ENCODE assay signal across 1 cellular context in genomic region chr22:41563051-41563711, GRCh38.
A peak's percentile ranks its signal among the peaks of the same experiment; 100 is the strongest.
TF ChIP-seq lines count a peak whose summit lies in the region.

No MANE protein-coding gene starts in this region.

TF ChIP-seq in K562, 482 proteins besides CTCF, POLR2A, EP300 and RAD21 (continues in another document):
- TF ChIP-seq GATAD2A (IDR thresholded peaks at IDR 0.05) (no peak), ZNF316 (IDR thresholded peaks at IDR 0.05) (peak; percentile 36), CREB5 (CRISPR knock-in tag; IDR thresholded peaks at IDR 0.05) (no peak), CEBPZ (IDR thresholded peaks at IDR 0.05; ENCODE audit: borderline replicate concordance, low read depth, low read length) (no peak), ZNF41 (CRISPR knock-in tag; conservative IDR thresholded peaks at IDR 0.05) (no peak), PHB (CRISPR knock-in tag; IDR thresholded peaks at IDR 0.05) (no peak), RUNX1 (IDR thresholded peaks at IDR 0.05; ENCODE audit: low read depth) (no peak), ZNF592 (IDR thresholded peaks at IDR 0.05) (peak; percentile 42; the same call in 1 of the 2 replicates), KDM2B (CRISPR knock-in tag; IDR thresholded peaks at IDR 0.05) (no peak), JUN (IDR thresholded peaks at IDR 0.05; ENCODE audit: borderline replicate concordance, low read depth, low read length) (peak; percentile 71; the same call in 1 of the 2 replicates), JUN (CRISPR knock-in tag; IDR thresholded peaks at IDR 0.05; ENCODE audit: borderline replicate concordance) (no peak), COPS2 (conservative IDR thresholded peaks at IDR 0.05) (no peak), MYNN (IDR thresholded peaks at IDR 0.05) (0 out of 2 replicates have a peak, but pooled peaks have one; percentile 41), MYNN (CRISPR knock-in tag; IDR thresholded peaks at IDR 0.05) (no peak), MLLT1 (IDR thresholded peaks at IDR 0.05) (no peak), FOS (IDR thresholded peaks at IDR 0.05; ENCODE audit: extremely low read depth, insufficient read length) (peak; percentile 35), ATF3 (IDR thresholded peaks at IDR 0.05) (peak; percentile 89), ATF3 (CRISPR knock-in tag; conservative IDR thresholded peaks at IDR 0.05) (no peak), CBFA2T2 (conservative IDR thresholded peaks at IDR 0.05) (peak; percentile 51), NCOA1 (IDR thresholded peaks at IDR 0.05; ENCODE audit: low read depth) (peak; percentile 18; the same call in 1 of the 2 replicates), ZNF77 (CRISPR knock-in tag; IDR thresholded peaks at IDR 0.05) (no peak), SMAD3 (CRISPR knock-in tag; conservative IDR thresholded peaks at IDR 0.05) (no peak), KDM4B (IDR thresholded peaks at IDR 0.05; ENCODE audit: borderline replicate concordance in 2 of 2, low read depth in 1 of 2) (no peak), ZBTB1 (CRISPR knock-in tag; IDR thresholded peaks at IDR 0.05; ENCODE audit: borderline replicate concordance, low read depth) (no peak), PML (IDR thresholded peaks at IDR 0.05; ENCODE audit: low read length) (no peak), SRF (CRISPR knock-in tag; IDR thresholded peaks at IDR 0.05) (no peak), ZC3H4 (CRISPR knock-in tag; IDR thresholded peaks at IDR 0.05; ENCODE audit: borderline replicate concordance) (no peak), ZNF395 (CRISPR knock-in tag; IDR thresholded peaks at IDR 0.05) (no peak), ZNF584 (CRISPR knock-in tag; IDR thresholded peaks at IDR 0.05; ENCODE audit: low read depth) (no peak), BRD4 (IDR thresholded peaks at IDR 0.05) (no peak), CBFA2T3 (IDR thresholded peaks at IDR 0.05) (peak; percentile 64), MEIS2 (IDR thresholded peaks at IDR 0.05; ENCODE audit: partially characterized antibody) (no peak), ZNF75A (CRISPR knock-in tag; IDR thresholded peaks at IDR 0.05) (no peak), E2F4 (CRISPR knock-in tag; IDR thresholded peaks at IDR 0.05; ENCODE audit: low read depth) (no peak), NRF1 (conservative IDR thresholded peaks at IDR 0.05 in 1 of 2, IDR thresholded peaks at IDR 0.05 in 1 of 2) (peak; percentile 28 to 48; a peak in 1 of 4 replicates), ARID1B (IDR thresholded peaks at IDR 0.05) (peak; percentile 63), SIN3A (IDR thresholded peaks at IDR 0.05; ENCODE audit: borderline replicate concordance in 2 of 2, control insufficient read depth in 1 of 2, low read depth in 2 of 2, low read length in 2 of 2) (no peak), ZBTB7A (IDR thresholded peaks at IDR 0.05; ENCODE audit: borderline replicate concordance, control insufficient read depth, low read depth, low read length) (peak; percentile 75; the same call in 1 of the 2 replicates), TCF3 (CRISPR knock-in tag; IDR thresholded peaks at IDR 0.05) (0 out of 2 replicates have a peak, but pooled peaks have one; percentile 14), ESRRA (IDR thresholded peaks at IDR 0.05; ENCODE audit: borderline replicate concordance, low read depth) (0 out of 2 replicates have a peak, but pooled peaks have one; percentile 12), SMARCE1 (IDR thresholded peaks at IDR 0.05) (peak; percentile 73), FOXK2 (conservative IDR thresholded peaks at IDR 0.05 in 1 of 2, IDR thresholded peaks at IDR 0.05 in 1 of 2; ENCODE audit: low read depth in 2 of 2) (no peak), MAFK (IDR thresholded peaks at IDR 0.05; ENCODE audit: low read length) (peak; percentile 28; the same call in 1 of the 2 replicates), ZNF696 (CRISPR knock-in tag; conservative IDR thresholded peaks at IDR 0.05) (no peak), DPF2 (IDR thresholded peaks at IDR 0.05) (peak; percentile 32; the same call in 1 of the 2 replicates), ATF1 (CRISPR knock-in tag; IDR thresholded peaks at IDR 0.05) (no peak), ATF1 (tag; IDR thresholded peaks at IDR 0.05) (0 out of 2 replicates have a peak, but pooled peaks have one; percentile 5), AFF1 (IDR thresholded peaks at IDR 0.05; ENCODE audit: low read depth in 1 of 2, partially characterized antibody in 2 of 2) (no peak)
